27 cellular contexts compared by ENCODE assay signal in genomic region chr2:119289642-119290041, GRCh38.
"Had no signal": no experiment of that assay in that cellular context is flagged by ENCODE, and none has a peak within 500 bp of the region (broad histone marks: within the 10 kb centered on the region; RNA-seq: fewer than 3 reads in every experiment).

No MANE protein-coding gene starts in this region.

- ATAC-seq: activated T-helper 17 cell treated with anti-CD3 and anti-CD28 coated beads, Interleukin-2, amount 50 U/mL, for 72 hours; Panc1; T-cell had no signal

- H3K4me3 ChIP-seq: ascending aorta, body of pancreas, SK-N-MC had no signal

- H3K4me1 ChIP-seq: ascending aorta had no signal

- H3K27me3 Mint-ChIP-seq: activated B cell treated with CpG ODN at 0.5 μM for 24 hours; activated CD4-positive, alpha-beta memory T cell treated with anti-CD3 and anti-CD28 coated beads for 36 hours; activated CD4-positive, alpha-beta T cell treated with anti-CD3 and anti-CD28 coated beads, Interleukin-2, amount 10 ng/mL, durations not matched to agents 7 days and 5 days; activated naive CD8-positive, alpha-beta T cell treated with anti-CD3 and anti-CD28 coated beads for 36 hours; activated T-helper 17 cell treated with anti-CD3 and anti-CD28 coated beads, Interleukin-2, amount 50 U/mL, for 72 hours; T-cell had no signal

- H3K27ac ChIP-seq: ascending aorta, body of pancreas, SK-N-MC had no signal

- DNase-seq: activated B cell treated with CpG ODN at 0.5 μM for 24 hours; activated CD4-positive, alpha-beta memory T cell treated with anti-CD3 and anti-CD28 coated beads for 36 hours; activated CD4-positive, alpha-beta T cell treated with anti-CD3 and anti-CD28 coated beads for 1 hour; activated CD4-positive, alpha-beta T cell treated with anti-CD3 and anti-CD28 coated beads, Interleukin-2, amount 10 ng/mL, durations not matched to agents 7 days and 5 days; activated CD8-positive, alpha-beta memory T cell treated with anti-CD3 and anti-CD28 coated beads for 24 hours; activated gamma-delta T cell treated with Interleukin-2 at 50 U/mL for 16 hours; activated naive CD4-positive, alpha-beta T cell treated with anti-CD3 and anti-CD28 coated beads, Interleukin-2, amount 10 ng/mL, durations not matched to agents 7 days and 5 days; activated naive CD8-positive, alpha-beta T cell treated with anti-CD3 and anti-CD28 coated beads for 36 hours; activated T-cell treated with anti-CD3 and anti-CD28 coated beads, Interleukin-2, amount 50 U/mL, for 48 hours; Karpas-422; NCI-H1105 treated with DMSO at 0.1 percent for 48 hours; NCI-H1436 treated with DMSO at 0.1 percent for 48 hours; NCI-H187; NCI-H2081; NCI-H510A treated with DMSO at 0.1 percent for 48 hours; NCI-H69; NK-92 treated with Interleukin-12 subunit alpha and Interleukin-12 subunit beta, amount 100 ng/mL, for 24 hours; OCI-M1; RPMI8226; T-cell; T-helper 2 cell; T1000 had no signal

- H3K27ac Mint-ChIP-seq: activated B cell treated with CpG ODN at 0.5 μM for 24 hours; activated CD4-positive, alpha-beta memory T cell treated with anti-CD3 and anti-CD28 coated beads for 36 hours; activated CD4-positive, alpha-beta T cell treated with anti-CD3 and anti-CD28 coated beads, Interleukin-2, amount 10 ng/mL, durations not matched to agents 7 days and 5 days; activated naive CD4-positive, alpha-beta T cell treated with anti-CD3 and anti-CD28 coated beads, Interleukin-2, amount 10 ng/mL, durations not matched to agents 7 days and 5 days; activated naive CD8-positive, alpha-beta T cell treated with anti-CD3 and anti-CD28 coated beads for 36 hours; activated T-helper 17 cell treated with anti-CD3 and anti-CD28 coated beads, Interleukin-2, amount 50 U/mL, for 72 hours; T-cell had no signal

- H3K4me3 Mint-ChIP-seq: activated B cell treated with CpG ODN at 0.5 μM for 24 hours; activated CD4-positive, alpha-beta memory T cell treated with anti-CD3 and anti-CD28 coated beads for 36 hours; activated CD4-positive, alpha-beta T cell treated with anti-CD3 and anti-CD28 coated beads, Interleukin-2, amount 10 ng/mL, durations not matched to agents 7 days and 5 days; activated naive CD4-positive, alpha-beta T cell treated with anti-CD3 and anti-CD28 coated beads, Interleukin-2, amount 10 ng/mL, durations not matched to agents 7 days and 5 days; activated naive CD8-positive, alpha-beta T cell treated with anti-CD3 and anti-CD28 coated beads for 36 hours; activated T-helper 17 cell treated with anti-CD3 and anti-CD28 coated beads, Interleukin-2, amount 50 U/mL, for 72 hours; T-cell had no signal

- H3K36me3 Mint-ChIP-seq: activated CD4-positive, alpha-beta memory T cell treated with anti-CD3 and anti-CD28 coated beads for 36 hours; activated naive CD4-positive, alpha-beta T cell treated with anti-CD3 and anti-CD28 coated beads, Interleukin-2, amount 10 ng/mL, durations not matched to agents 7 days and 5 days; activated naive CD8-positive, alpha-beta T cell treated with anti-CD3 and anti-CD28 coated beads for 36 hours had no signal

- H3K27me3 ChIP-seq: ascending aorta, body of pancreas had no signal

- H3K9me3 Mint-ChIP-seq: activated B cell treated with CpG ODN at 0.5 μM for 24 hours; activated CD4-positive, alpha-beta memory T cell treated with anti-CD3 and anti-CD28 coated beads for 36 hours; activated CD4-positive, alpha-beta T cell treated with anti-CD3 and anti-CD28 coated beads, Interleukin-2, amount 10 ng/mL, durations not matched to agents 7 days and 5 days; activated naive CD4-positive, alpha-beta T cell treated with anti-CD3 and anti-CD28 coated beads, Interleukin-2, amount 10 ng/mL, durations not matched to agents 7 days and 5 days; activated naive CD8-positive, alpha-beta T cell treated with anti-CD3 and anti-CD28 coated beads for 36 hours; activated T-helper 17 cell treated with anti-CD3 and anti-CD28 coated beads, Interleukin-2, amount 50 U/mL, for 72 hours; T-cell had no signal

- H3K9me3 ChIP-seq: ascending aorta, body of pancreas had no signal

- H3K4me1 Mint-ChIP-seq: activated naive CD4-positive, alpha-beta T cell treated with anti-CD3 and anti-CD28 coated beads, Interleukin-2, amount 10 ng/mL, durations not matched to agents 7 days and 5 days; activated naive CD8-positive, alpha-beta T cell treated with anti-CD3 and anti-CD28 coated beads for 36 hours; activated T-helper 17 cell treated with anti-CD3 and anti-CD28 coated beads, Interleukin-2, amount 50 U/mL, for 72 hours had no signal
